In the genomic region with DNA sequence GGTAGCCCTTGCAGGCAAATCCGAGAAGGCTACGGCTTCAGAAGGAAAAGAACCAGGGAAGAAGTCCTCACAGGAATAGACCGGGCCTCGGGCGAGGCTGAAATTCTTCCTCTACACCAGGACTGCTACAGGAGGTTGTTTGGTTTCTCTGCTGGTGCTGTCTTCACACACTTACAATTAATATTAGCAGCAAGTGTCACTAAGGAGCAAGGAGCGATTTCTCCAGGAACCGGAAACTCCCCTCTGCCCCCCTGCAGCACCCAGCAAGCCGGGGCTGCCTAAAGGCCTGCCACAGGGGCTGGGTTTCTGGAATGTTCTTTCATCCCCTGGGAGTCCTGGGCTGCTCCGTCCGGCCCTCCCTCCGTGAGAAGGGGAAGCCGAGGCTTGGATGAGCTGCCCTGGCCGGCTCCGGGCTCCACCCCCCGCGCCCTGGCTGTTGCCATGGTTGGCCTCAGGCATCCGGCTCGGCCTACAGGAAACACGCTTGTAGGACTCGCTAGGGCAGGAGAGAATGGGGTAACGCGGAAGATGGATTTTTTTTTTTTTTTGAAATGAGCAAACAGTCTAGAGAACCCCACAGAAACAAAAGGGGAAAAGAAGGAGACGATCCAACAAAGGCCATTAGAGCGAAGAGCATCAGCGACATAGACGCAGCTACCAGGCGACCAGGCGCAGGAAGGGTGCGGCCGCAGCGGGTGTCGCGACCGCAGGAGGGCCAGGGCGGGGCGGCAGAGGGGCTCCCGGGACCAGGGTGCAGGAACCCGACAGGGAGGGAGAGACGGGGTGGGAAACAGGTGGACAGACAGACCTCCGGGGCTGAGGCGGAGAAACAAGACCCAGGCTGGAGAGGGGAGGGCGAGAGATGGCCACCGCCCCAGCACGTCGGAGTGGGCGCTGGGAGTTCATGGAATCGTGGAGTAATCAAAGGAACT, we compare ENCODE assay signal across 8 cellular contexts.
DNase-seq lines count a peak whose midpoint lies in the region; ATAC-seq lines count a peak whose summit lies in the region.

No MANE protein-coding gene starts in this region.

- peaks cover 2% of the 10 kb centered on the region for H3K36me3 Mint-ChIP-seq in activated naive CD8-positive, alpha-beta T cell treated with anti-CD3 and anti-CD28 coated beads, Interleukin-2, amount 50 U/mL, for 24 hours (ENCODE audit: low read depth)

- no peaks in the 10 kb centered on the region for H3K9me3 Mint-ChIP-seq in activated naive CD8-positive, alpha-beta T cell treated with anti-CD3 and anti-CD28 coated beads, Interleukin-2, amount 50 U/mL, for 24 hours

- peak overlapping the region; percentile 70 for H3K4me3 Mint-ChIP-seq in activated naive CD8-positive, alpha-beta T cell treated with anti-CD3 and anti-CD28 coated beads, Interleukin-2, amount 50 U/mL, for 24 hours

- peaks cover 15% of the 10 kb centered on the region for H3K4me1 Mint-ChIP-seq in activated naive CD8-positive, alpha-beta T cell treated with anti-CD3 and anti-CD28 coated beads, Interleukin-2, amount 50 U/mL, for 24 hours

- peak; percentile 41 for DNase-seq in CMK (ENCODE audit: low read depth)
- DNase-seq in activated naive CD8-positive, alpha-beta T cell treated with anti-CD3 and anti-CD28 coated beads, Interleukin-2, amount 50 U/mL, for 24 hours, result peak; percentile 52
- DNase-seq in kidney tubule cell (ENCODE audit: low spot score), result peak; percentile 75
- peak; percentile 19 for DNase-seq in stimulated activated CD8-positive, alpha-beta memory T cell treated with anti-CD3 and anti-CD28 coated beads, Interleukin-4, amount 100 ng/mL, for 24 hours (ENCODE audit: low read depth)
- DNase-seq in cortex of kidney (lab: John Stamatoyannopoulos, UW), result no peak
- no peak for DNase-seq in DMS79 treated with DMSO at 0.1 percent for 48 hours (lab: John Stamatoyannopoulos, UW)

- peaks cover 24% of the 10 kb centered on the region for H3K27me3 Mint-ChIP-seq in activated naive CD8-positive, alpha-beta T cell treated with anti-CD3 and anti-CD28 coated beads, Interleukin-2, amount 50 U/mL, for 24 hours

- ATAC-seq in GM19372 (IDR thresholded peaks at IDR 0.05; ENCODE audit: low read depth, unreplicated experiment), result peak; percentile 88
- peak; percentile 91 for ATAC-seq in HG03439 (IDR thresholded peaks at IDR 0.05; ENCODE audit: unreplicated experiment)
- peak; percentile 56 for ATAC-seq in activated naive CD8-positive, alpha-beta T cell treated with anti-CD3 and anti-CD28 coated beads, Interleukin-2, amount 50 U/mL, for 24 hours

- peak overlapping the region; percentile 66 for H3K27ac Mint-ChIP-seq in activated naive CD8-positive, alpha-beta T cell treated with anti-CD3 and anti-CD28 coated beads, Interleukin-2, amount 50 U/mL, for 24 hours

Comparison
In these comparisons a context has a peak if more than half of its experiments do, and no peak if none do; other contexts are left out.
1. DNase-seq: peak in CMK (single experiment), activated naive CD8-positive, alpha-beta T cell treated with anti-CD3 and anti-CD28 coated beads, Interleukin-2, amount 50 U/mL, for 24 hours (single experiment), kidney tubule cell (single experiment) and stimulated activated CD8-positive, alpha-beta memory T cell treated with anti-CD3 and anti-CD28 coated beads, Interleukin-4, amount 100 ng/mL, for 24 hours (single experiment); none in cortex of kidney (single experiment) and DMS79 treated with DMSO at 0.1 percent for 48 hours (single experiment).
2. Peak in every context shown above with its lines, with median percentiles within 50 percentile points of each other: ATAC-seq.